ENCODE assay signal across 10 cellular contexts in genomic region chr2:60548844-60549243, GRCh38. TPM values are rescaled to one million over a fixed set of nuclear protein-coding genes. Genes with fewer than 3 reads are reported as not detected.
DNase-seq lines count a peak whose midpoint lies in the region; ATAC-seq and TF ChIP-seq lines count a peak whose summit lies in the region.
"Had no signal": no experiment of that assay in that cellular context is flagged by ENCODE, and none has a peak within 500 bp of the region (broad histone marks: within the 10 kb centered on the region; RNA-seq: fewer than 3 reads in every experiment).

No MANE protein-coding gene starts in this region.

- ATAC-seq in GM19463 (IDR thresholded peaks at IDR 0.05; ENCODE audit: unreplicated experiment), result no peak

- DNase-seq in DMS 273 (lab: John Stamatoyannopoulos, UW; ENCODE audit: unreplicated experiment) (peak; percentile 54), DMS 273 treated with DMSO at 0.1 percent for 48 hours (lab: John Stamatoyannopoulos, UW) (no peak), SJCRH30 (no peak), fibroblast of pulmonary artery (ENCODE audit: low read depth) (no peak), skeletal muscle cell (ENCODE audit: low read depth) (no peak), DMS53 treated with DMSO at 0.1 percent for 48 hours (lab: John Stamatoyannopoulos, UW; ENCODE audit: unreplicated experiment) (no peak), COR-L47 (lab: John Stamatoyannopoulos, UW) (no peak)
- DNase-seq: amniotic stem cell, NCI-H446 treated with DMSO at 0.1 percent for 48 hours had no signal

- peak overlapping the region; percentile 78 for H3K27ac ChIP-seq in SJCRH30

- H3K9me3 ChIP-seq in SJCRH30 (replicated peaks), result no peaks in the 10 kb centered on the region

- H3K4me3 ChIP-seq in SJCRH30 (peak overlapping the region; percentile 79), fibroblast of pulmonary artery (replicated peaks; ENCODE audit: low read depth, low read length) (peak overlapping the region; percentile 72), skeletal muscle cell (ENCODE audit: low read depth, low read length) (peak overlapping the region; percentile 69)

- no peak for TF ChIP-seq CTCF in fibroblast of pulmonary artery (IDR thresholded peaks at IDR 0.05; ENCODE audit: low read length, missing control alignments)

- peaks cover 8% of the 10 kb centered on the region for H3K4me1 ChIP-seq in SJCRH30

- no peaks in the 10 kb centered on the region for H3K27me3 ChIP-seq in SJCRH30

- H3K36me3 ChIP-seq in SJCRH30, result peaks cover 24% of the 10 kb centered on the region

RNA-seq across cellular contexts. Expression of gene BCL11A, which starts 4.6 kb away (rescaled TPM):
- 23.1 and 29.7 TPM in 2 replicates for total RNA-seq in SJCRH30 (2014; rRNA removed; shearing (Covaris generic))
